Comparison of ENCODE assay signal across 8 cellular contexts in genomic region chr22:35648066-35649025, GRCh38. TPM values are rescaled to one million over a fixed set of nuclear protein-coding genes. Genes with fewer than 3 reads are reported as not detected.
DNase-seq lines count a peak whose midpoint lies in the region; TF ChIP-seq lines count a peak whose summit lies in the region.

APOL6 (plus strand) TSS chr22:35648446; CDS start chr22:35656426, 7,980 bp downstream.

- no peaks in the 10 kb centered on the region for H4K20me1 ChIP-seq in OCI-LY3 (ENCODE audit: insufficient read depth, low read length)
- H4K20me1 ChIP-seq in neural progenitor cell (ENCODE audit: low read depth) = no peaks in the 10 kb centered on the region

- POLR2A ChIA-PET in HEK293 (lab: Yijun Ruan, JAX) = no interaction called here

- peaks cover 8% of the 10 kb centered on the region for H3F3A ChIP-seq in neural progenitor cell (ENCODE audit: low read depth)

- H3K9me3 ChIP-seq in HEK293 (ENCODE audit: control insufficient read depth, insufficient read depth, low read depth, low read length) = no peaks in the 10 kb centered on the region
- no peaks in the 10 kb centered on the region for H3K9me3 ChIP-seq in OCI-LY3 (ENCODE audit: insufficient read depth, low read length)
- no peaks in the 10 kb centered on the region for H3K9me3 ChIP-seq in neural progenitor cell (ENCODE audit: low read depth)
- H3K9me3 ChIP-seq in testis = no peaks in the 10 kb centered on the region

- peak within 1 kb of the TSS; percentile 79 for H3K27ac Mint-ChIP-seq in neural progenitor cell

- CTCF ChIA-PET in HEK293 (lab: Yijun Ruan, JAX) = interaction anchor here (0.7 to 2.0 kb wide), 4 partner anchors 9 to 476 kb away, joined by 4 to 6 read pairs (median 5); no protein-coding TSS in a partner anchor

- peaks cover 4% of the 10 kb centered on the region for H3K9me3 Mint-ChIP-seq in neural progenitor cell

- H3K36me3 ChIP-seq in HEK293 (ENCODE audit: control insufficient read depth in 2 of 2, insufficient read depth in 1 of 2, low read length in 2 of 2) (no peaks in the 10 kb centered on the region), OCI-LY3 (replicated peaks; ENCODE audit: low read depth, low read length) (no peaks in the 10 kb centered on the region), neural progenitor cell (no peaks in the 10 kb centered on the region), testis (ENCODE audit: low read depth, missing control alignments) (no peaks in the 10 kb centered on the region)

- intact Hi-C loops in testis (cut with DNase I; ENCODE audit: low total_unique reads) = no loop called here

- 24 to 31% methylated on average over 18 of the region's 18 CpGs for WGBS in testis, 2 donors

- peak within 1 kb of the TSS; percentile 67 for H3K4me3 Mint-ChIP-seq in neural progenitor cell

- no peak for TF ChIP-seq POLR2A in testis (IDR thresholded peaks at IDR 0.05)

- TF ChIP-seq CTCF in HEK293 (tag by site-specific recombination; IDR thresholded peaks at IDR 0.05) (no peak), OCI-LY3 (IDR thresholded peaks at IDR 0.05; ENCODE audit: low read depth, low read length) (no peak), neural progenitor cell (IDR thresholded peaks at IDR 0.05) (no peak), testis (IDR thresholded peaks at IDR 0.05) (no peak)

- no peaks in the 10 kb centered on the region for H3K36me3 Mint-ChIP-seq in neural progenitor cell

- H3K79me2 ChIP-seq in OCI-LY3 (ENCODE audit: low read length) (no peaks in the 10 kb centered on the region), neural progenitor cell (ENCODE audit: low read depth) (no peaks in the 10 kb centered on the region)

- peaks cover 2% of the 10 kb centered on the region for H3K27me3 Mint-ChIP-seq in neural progenitor cell (ENCODE audit: insufficient read depth, low read depth)

- H3K4me2 ChIP-seq in OCI-LY3 (ENCODE audit: low read length) = peak within 1 kb of the TSS; percentile 98
- peak within 1 kb of the TSS; percentile 33 for H3K4me2 ChIP-seq in neural progenitor cell

- H3K4me1 ChIP-seq in HEK293 (ENCODE audit: control insufficient read depth, insufficient read depth, low read length) (no peaks in the 10 kb centered on the region), OCI-LY3 (ENCODE audit: low read length) (peaks cover 18% of the 10 kb centered on the region), neural progenitor cell (peaks cover 10% of the 10 kb centered on the region), testis (peaks cover 33% of the 10 kb centered on the region)

- peak within 1 kb of the TSS; percentile 99 for H2AFZ ChIP-seq in OCI-LY3 (ENCODE audit: low read depth, low read length)
- H2AFZ ChIP-seq in neural progenitor cell (replicated peaks) = peak within 1 kb of the TSS; percentile 78

- H3K27ac ChIP-seq in HEK293 (ENCODE audit: extremely low read depth, low read depth, low read length) (no peak within 1 kb of the TSS), OCI-LY3 (ENCODE audit: low read length) (0 out of 2 replicates have a peak within 1 kb of the TSS, but pooled peaks have one; percentile 2), neural progenitor cell (no peak within 1 kb of the TSS), testis (peak within 1 kb of the TSS; percentile 80 to 89)

- H3K4me1 Mint-ChIP-seq in neural progenitor cell = peaks cover 11% of the 10 kb centered on the region

- DNase-seq in DMS79 (lab: John Stamatoyannopoulos, UW) (peak; percentile 32), fibroblast of gingiva (ENCODE audit: low read depth) (peak; percentile 83), neural progenitor cell (ENCODE audit: low spot score) (peak; percentile 34), testis (peak; percentile 47), SK-N-DZ (ENCODE audit: low spot score) (no peak)
- DNase-seq in activated T-cell treated with anti-CD3 and anti-CD28 coated beads, Interleukin-2, amount 50 U/mL, for 1 hour = peak; percentile 62

- peaks cover 7% of the 10 kb centered on the region; the same call in 1 of the 2 replicates for H3K27me3 ChIP-seq in OCI-LY3 (ENCODE audit: low read depth, low read length)
- H3K27me3 ChIP-seq in neural progenitor cell = no peaks in the 10 kb centered on the region
- H3K27me3 ChIP-seq in testis = no peaks in the 10 kb centered on the region

- H3K9ac ChIP-seq in OCI-LY3 (ENCODE audit: low read length) (peak within 1 kb of the TSS; percentile 74), neural progenitor cell (no peak within 1 kb of the TSS)

- H3K4me3 ChIP-seq in HEK293 (ENCODE audit: low read depth, low read length) (no peak within 1 kb of the TSS), OCI-LY3 (ENCODE audit: low read length) (peak within 1 kb of the TSS; percentile 85), neural progenitor cell (no peak within 1 kb of the TSS), testis (peak within 1 kb of the TSS; percentile 51 to 67)

TF ChIP-seq in HEK293, 187 proteins besides CTCF, POLR2A, EP300 and RAD21:
- TF ChIP-seq BCL6B (tag by site-specific recombination; IDR thresholded peaks at IDR 0.05) = peak; percentile 72; the same call in 1 of the 2 replicates
- no peak for TF ChIP-seq ZNF776 (tag by site-specific recombination; IDR thresholded peaks at IDR 0.05; ENCODE audit: borderline replicate concordance)

RNA-seq across cellular contexts. Expression of gene APOL6, which starts in this region (rescaled TPM):
- total RNA-seq in neural progenitor cell (ENCODE audit: low replicate concordance) (0.03 TPM in 1 of 2 replicates, not detected in the other), testis (1 to 10 TPM; 2.2 to 2.8 TPM)
- polyA plus RNA-seq in testis (ENCODE audit: insufficient read depth, low read depth, low replicate concordance) = 3.6 TPM
- 0.03 and 0.14 TPM in 2 replicates for polyA plus RNA-seq in SK-N-DZ (2014; cell fraction: cytosol; rRNA removed)
- polyA plus RNA-seq in SK-N-DZ (2014; cell fraction: nucleus; rRNA removed) = not detected in 2 replicates

Comparison
In these comparisons a context has a peak if more than half of its experiments do, and no peak if none do; other contexts are left out.
1. Peak in DNase-seq and H3K4me2 ChIP-seq in neural progenitor cell; RNA of the gene not detected or under 1 TPM.
2. H3K27ac ChIP-seq: peak in OCI-LY3 (single experiment) and testis (2 of 2); none in HEK293 (single experiment) and neural progenitor cell (single experiment).
3. H3K4me3 ChIP-seq: peak in OCI-LY3 (single experiment) and testis (2 of 2); none in HEK293 (single experiment) and neural progenitor cell (single experiment).